10 cellular contexts compared by ENCODE assay signal in the genomic region with DNA sequence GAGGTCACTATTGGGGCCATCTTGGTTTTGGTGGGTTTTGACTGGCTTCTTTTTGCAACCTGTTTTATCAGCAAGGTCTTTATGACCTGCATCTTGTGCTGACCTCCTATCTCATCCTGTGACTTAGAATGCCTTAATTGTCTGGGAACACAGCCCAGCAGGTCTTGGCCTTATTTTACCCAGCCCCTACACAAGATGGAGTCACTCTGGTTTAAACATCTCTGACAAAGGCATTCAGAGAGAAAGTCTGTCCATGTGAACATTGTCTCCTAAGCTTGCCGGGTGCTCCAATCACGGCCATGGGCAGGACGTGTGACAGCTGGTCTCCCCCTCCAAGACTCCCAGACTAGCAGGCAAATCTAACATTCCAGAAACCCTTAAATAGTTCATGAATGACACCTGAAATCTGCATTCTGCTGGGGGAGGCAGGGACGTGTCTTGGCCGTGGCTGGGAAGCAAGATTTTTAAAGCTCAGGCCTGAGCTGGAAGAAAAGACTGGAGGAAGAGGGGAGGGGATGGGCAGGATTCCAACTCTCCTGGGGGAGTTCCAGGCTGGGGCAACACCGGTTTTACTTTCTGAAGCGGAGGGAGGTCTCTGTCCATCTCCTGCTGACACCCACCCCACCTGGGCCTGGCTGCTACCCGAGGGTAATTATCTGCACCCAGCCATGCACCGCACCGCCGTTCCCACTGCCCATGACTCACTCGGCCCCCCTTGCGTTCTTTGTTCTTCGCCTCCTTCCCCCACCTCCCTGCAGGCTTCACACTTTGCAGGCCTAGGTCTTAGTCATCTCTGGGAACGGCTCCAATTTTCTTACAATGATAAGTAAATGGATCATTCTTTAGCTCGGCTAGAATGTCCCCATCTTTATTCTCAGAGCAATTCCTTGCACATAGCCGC. TPM values are rescaled to one million over a fixed set of nuclear protein-coding genes. Genes with fewer than 3 reads are reported as not detected.
DNase-seq lines count a peak whose midpoint lies in the region; ATAC-seq and TF ChIP-seq lines count a peak whose summit lies in the region.
"Had no signal": no experiment of that assay in that cellular context is flagged by ENCODE, and none has a peak within 500 bp of the region (broad histone marks: within the 10 kb centered on the region; RNA-seq: fewer than 3 reads in every experiment).

No MANE protein-coding gene starts in this region.

- TF ChIP-seq CTCF in foreskin fibroblast (IDR thresholded peaks at IDR 0.05; ENCODE audit: low read depth, low read length) = no peak

- no peaks in the 10 kb centered on the region; the same call in 1 of the 2 replicates for H3K4me1 ChIP-seq in SJCRH30

- H3K4me3 ChIP-seq in SJCRH30 = no peak overlapping the region
- H3K4me3 ChIP-seq in foreskin fibroblast (ENCODE audit: low read depth in 1 of 2, low read length in 2 of 2) = no peak overlapping the region
- H3K4me3 ChIP-seq: BLaER1 had no signal

- no peaks in the 10 kb centered on the region for H3K27me3 ChIP-seq in SJCRH30
- H3K27me3 ChIP-seq: BLaER1 had no signal

- H3K9me3 ChIP-seq in SJCRH30 (replicated peaks) = no peaks in the 10 kb centered on the region
- H3K9me3 ChIP-seq: BLaER1 had no signal

- no peak overlapping the region for H3K27ac ChIP-seq in SJCRH30
- H3K27ac ChIP-seq: BLaER1 had no signal

- DNase-seq in NCI-H345 (lab: John Stamatoyannopoulos, UW) (peak; percentile 9), NCI-H345 treated with DMSO at 0.1 percent for 48 hours (lab: John Stamatoyannopoulos, UW; ENCODE audit: unreplicated experiment) (no peak), SJCRH30 (peak; percentile 69 to 75), foreskin fibroblast (peak; percentile 67 to 83), occipital lobe (lab: John Stamatoyannopoulos, UW) (peak; percentile 63), NCI-H128 (lab: John Stamatoyannopoulos, UW; ENCODE audit: unreplicated experiment) (no peak)
- DNase-seq: activated B cell treated with CpG ODN at 0.5 μM for 24 hours had no signal

- no peaks in the 10 kb centered on the region for H3K36me3 ChIP-seq in SJCRH30
- H3K36me3 ChIP-seq: BLaER1 had no signal

- ATAC-seq in GM21423 (IDR thresholded peaks at IDR 0.05; ENCODE audit: unreplicated experiment) (no peak), HG02938 (IDR thresholded peaks at IDR 0.05; ENCODE audit: unreplicated experiment) (no peak)

RNA-seq across cellular contexts. Expression of a gene that starts 11.5 kb away (rescaled TPM):
- not detected in 2 replicates for total RNA-seq in SJCRH30 (2014; rRNA removed; shearing (Covaris generic))
- total RNA-seq in occipital lobe = not detected
- total RNA-seq: activated B cell treated with CpG ODN at 0.5 μM for 24 hours had no signal

RNA-seq across cellular contexts. Expression of a gene that starts 32.0 kb away (rescaled TPM):
- not detected in 2 replicates for total RNA-seq in SJCRH30 (2014; rRNA removed; shearing (Covaris generic))
- not detected for total RNA-seq in occipital lobe
- total RNA-seq: activated B cell treated with CpG ODN at 0.5 μM for 24 hours had no signal

RNA-seq across cellular contexts. Expression of a gene that starts 40.2 kb away (rescaled TPM):
- total RNA-seq in SJCRH30 (2014; rRNA removed; shearing (Covaris generic)) = not detected in 2 replicates
- total RNA-seq in occipital lobe = not detected
- total RNA-seq: activated B cell treated with CpG ODN at 0.5 μM for 24 hours had no signal

RNA-seq across cellular contexts. Expression of a gene that starts 51.4 kb away (rescaled TPM):
- total RNA-seq in SJCRH30 (2014; rRNA removed; shearing (Covaris generic)) = not detected in 2 replicates
- total RNA-seq in occipital lobe = not detected
- total RNA-seq: activated B cell treated with CpG ODN at 0.5 μM for 24 hours had no signal

Comparison
In these comparisons a context has a peak if more than half of its experiments do, and no peak if none do; other contexts are left out.
1. DNase-seq: peak in NCI-H345 (single experiment), SJCRH30 (2 of 2), foreskin fibroblast (2 of 2) and occipital lobe (single experiment); none in NCI-H345 treated with DMSO at 0.1 percent for 48 hours (single experiment) and NCI-H128 (single experiment).